Comparison of ENCODE assay signal across 10 cellular contexts in the genomic region with DNA sequence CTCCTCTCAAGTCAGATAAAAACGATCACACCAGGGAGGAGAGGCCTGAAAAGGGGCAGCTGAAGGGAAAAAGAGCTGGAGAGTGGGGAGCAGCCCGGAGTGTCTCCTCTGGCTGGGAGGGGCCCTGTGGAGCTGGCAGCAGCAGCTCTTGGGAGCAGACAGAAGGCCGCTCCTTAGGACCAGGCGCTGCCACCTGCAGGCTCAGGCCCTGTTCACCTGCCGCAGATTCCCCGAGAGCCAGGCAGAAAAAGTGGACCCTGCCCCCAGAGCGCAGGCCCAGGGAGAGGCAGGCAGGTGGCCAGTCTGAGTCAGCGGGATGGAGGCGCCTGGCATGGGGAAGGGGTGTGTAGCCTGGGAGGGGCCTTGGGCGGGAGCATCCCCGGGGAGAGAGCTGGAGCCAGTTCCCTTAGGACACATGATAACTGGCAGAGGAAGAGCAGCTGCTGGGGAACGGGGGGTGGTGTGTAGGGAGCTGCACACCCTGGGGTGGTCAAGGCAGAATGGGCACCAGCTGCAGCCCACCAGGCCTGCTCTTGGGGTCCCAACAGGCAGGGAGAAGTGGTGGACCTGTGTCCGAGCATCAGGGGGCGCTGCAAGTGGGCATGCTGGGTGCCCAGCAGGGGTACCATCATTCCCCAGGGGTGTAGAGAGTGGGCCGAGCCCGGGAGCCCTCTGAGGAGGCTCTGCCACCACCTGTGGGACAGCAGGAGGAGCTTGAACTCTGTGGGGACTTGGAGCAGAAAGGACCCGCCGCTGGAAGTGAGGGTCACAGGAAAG.
A peak's percentile ranks its signal among the peaks of the same experiment; 100 is the strongest.
DNase-seq lines count a peak whose midpoint lies in the region; ATAC-seq, FAIRE-seq and TF ChIP-seq lines count a peak whose summit lies in the region.
"Had no signal": no experiment of that assay in that cellular context is flagged by ENCODE, and none has a peak within 500 bp of the region (broad histone marks: within the 10 kb centered on the region; RNA-seq: fewer than 3 reads in every experiment).

No MANE protein-coding gene starts in this region.

- no peaks in the 10 kb centered on the region for H3K9me3 ChIP-seq in neural progenitor cell (ENCODE audit: low read depth)

- H3F3A ChIP-seq in neural progenitor cell (ENCODE audit: low read depth) = peaks cover 4% of the 10 kb centered on the region

- H3K36me3 Mint-ChIP-seq in neural progenitor cell = no peaks in the 10 kb centered on the region

- H3K79me2 ChIP-seq in neural progenitor cell (ENCODE audit: low read depth) = no peaks in the 10 kb centered on the region

- H3K4me2 ChIP-seq in neural progenitor cell = peak overlapping the region; percentile 33

- H3K27ac Mint-ChIP-seq in neural progenitor cell = peak overlapping the region; percentile 70
- H3K27ac Mint-ChIP-seq in stimulated activated naive CD8-positive, alpha-beta T cell treated with anti-CD3 and anti-CD28 coated beads, Interleukin-15, amount 100 ng/mL, for 72 hours = peak overlapping the region in 1 of 2 donors; percentile 35

- no peak for FAIRE-seq in D721Med (lab: Jason Lieb, UNC)

- no peak for TF ChIP-seq CTCF in dorsolateral prefrontal cortex (IDR thresholded peaks at IDR 0.05 in 54 of 56, conservative IDR thresholded peaks at IDR 0.05 in 2 of 56; ENCODE audit: low read depth in 1 of 56, partially characterized antibody in 56 of 56)
- peak; percentile 4 for TF ChIP-seq CTCF in neural progenitor cell (IDR thresholded peaks at IDR 0.05)
- TF ChIP-seq CTCF in D721Med (IDR thresholded peaks at IDR 0.05; ENCODE audit: insufficient read depth, missing control alignments) = no peak

- no peaks in the 10 kb centered on the region for H3K36me3 ChIP-seq in neural progenitor cell

- H3K4me1 ChIP-seq in neural progenitor cell = peaks cover 16% of the 10 kb centered on the region

- peaks cover 14% of the 10 kb centered on the region for H3K27me3 Mint-ChIP-seq in neural progenitor cell (ENCODE audit: insufficient read depth, low read depth)
- H3K27me3 Mint-ChIP-seq in stimulated activated naive CD8-positive, alpha-beta T cell treated with anti-CD3 and anti-CD28 coated beads, Interleukin-15, amount 100 ng/mL, for 72 hours = no peaks in the 10 kb centered on the region

- no peaks in the 10 kb centered on the region for H3K27me3 ChIP-seq in dorsolateral prefrontal cortex
- no peaks in the 10 kb centered on the region for H3K27me3 ChIP-seq in neural progenitor cell

- H3K9ac ChIP-seq in neural progenitor cell = no peak overlapping the region

- H3K27ac ChIP-seq in dorsolateral prefrontal cortex (peak overlapping the region in 48 of 59 donors; percentile 13 to 86 (median 62)), neural progenitor cell (no peak overlapping the region)

- H3K9me3 Mint-ChIP-seq in neural progenitor cell = no peaks in the 10 kb centered on the region
- H3K9me3 Mint-ChIP-seq in stimulated activated naive CD8-positive, alpha-beta T cell treated with anti-CD3 and anti-CD28 coated beads, Interleukin-15, amount 100 ng/mL, for 72 hours = no peaks in the 10 kb centered on the region

- no peak overlapping the region for H3K4me3 Mint-ChIP-seq in neural progenitor cell
- no peak overlapping the region for H3K4me3 Mint-ChIP-seq in stimulated activated naive CD8-positive, alpha-beta T cell treated with anti-CD3 and anti-CD28 coated beads, Interleukin-15, amount 100 ng/mL, for 72 hours

- H4K20me1 ChIP-seq in neural progenitor cell (ENCODE audit: low read depth) = no peaks in the 10 kb centered on the region

- intact Hi-C loops in dorsolateral prefrontal cortex (cut with DNase I) = no loop called here

- ATAC-seq in stimulated activated naive CD8-positive, alpha-beta T cell treated with anti-CD3 and anti-CD28 coated beads, Interleukin-15, amount 100 ng/mL, for 72 hours = no peak

- H3K4me3 ChIP-seq in dorsolateral prefrontal cortex (no peak overlapping the region), neural progenitor cell (no peak overlapping the region)

- DNase-seq in DMS79 treated with DMSO at 0.1 percent for 48 hours (lab: John Stamatoyannopoulos, UW) (peak; percentile 86), NCI-H2196 (lab: John Stamatoyannopoulos, UW; ENCODE audit: unreplicated experiment) (peak; percentile 75), dorsolateral prefrontal cortex (peak in 1 of 10 donors; percentile 61), neural progenitor cell (ENCODE audit: low spot score) (peak; percentile 47), MV-4-11 (lab: John Stamatoyannopoulos, UW) (no peak), NCI-H2029 treated with DMSO at 0.1 percent for 48 hours (lab: John Stamatoyannopoulos, UW) (no peak), D721Med (ENCODE audit: insufficient read length, low spot score) (no peak)
- DNase-seq in stimulated activated naive CD8-positive, alpha-beta T cell treated with anti-CD3 and anti-CD28 coated beads, Interleukin-15, amount 100 ng/mL, for 72 hours = no peak
- DNase-seq: activated gamma-delta T cell, GDM1 had no signal

- H2AFZ ChIP-seq in neural progenitor cell (replicated peaks) = peak overlapping the region; percentile 84

- H3K4me1 Mint-ChIP-seq in neural progenitor cell = peaks cover 28% of the 10 kb centered on the region
- peaks cover 39% of the 10 kb centered on the region for H3K4me1 Mint-ChIP-seq in stimulated activated naive CD8-positive, alpha-beta T cell treated with anti-CD3 and anti-CD28 coated beads, Interleukin-15, amount 100 ng/mL, for 72 hours

Comparison
In these comparisons a context has a peak if more than half of its experiments do, and no peak if none do; other contexts are left out.
1. DNase-seq: peak in DMS79 treated with DMSO at 0.1 percent for 48 hours (single experiment), NCI-H2196 (single experiment) and neural progenitor cell (single experiment); none in MV-4-11 (single experiment), NCI-H2029 treated with DMSO at 0.1 percent for 48 hours (single experiment), stimulated activated naive CD8-positive, alpha-beta T cell treated with anti-CD3 and anti-CD28 coated beads, Interleukin-15, amount 100 ng/mL, for 72 hours (0 of 2) and D721Med (single experiment).